In genomic region chr19:13011653-13012389, GRCh38 we compare ENCODE assay signal across 1 cellular context.
TF ChIP-seq lines count a peak whose summit lies in the region.

No MANE protein-coding gene starts in this region.

TF ChIP-seq in K562, 482 proteins besides CTCF, POLR2A, EP300 and RAD21:
- TF ChIP-seq FOXK1 (CRISPR knock-in tag; IDR thresholded peaks at IDR 0.05; ENCODE audit: borderline replicate concordance) (no peak), ZNF134 (CRISPR knock-in tag; conservative IDR thresholded peaks at IDR 0.05) (no peak), ZNF778 (CRISPR knock-in tag; IDR thresholded peaks at IDR 0.05) (no peak), CREBBP (IDR thresholded peaks at IDR 0.05; ENCODE audit: low read depth, low read length) (no peak), THRA (IDR thresholded peaks at IDR 0.05) (no peak), ZBTB7A (IDR thresholded peaks at IDR 0.05; ENCODE audit: borderline replicate concordance, control insufficient read depth, low read depth, low read length) (peak; percentile 20; the same call in 1 of the 2 replicates), KLF1 (tag; IDR thresholded peaks at IDR 0.05) (no peak), ZNF347 (CRISPR knock-in tag; IDR thresholded peaks at IDR 0.05; ENCODE audit: low read depth) (no peak), UBTF (IDR thresholded peaks at IDR 0.05; ENCODE audit: borderline replicate concordance in 1 of 2, low read depth in 2 of 2, low read length in 2 of 2) (no peak), E2F6 (IDR thresholded peaks at IDR 0.05; ENCODE audit: borderline replicate concordance in 1 of 2, extremely low read depth in 1 of 2, insufficient read depth in 1 of 2, insufficient read length in 1 of 2, low read depth in 1 of 2, low read length in 1 of 2, poor library complexity in 1 of 2, severe bottlenecking in 1 of 2) (peak; percentile 71 to 76), NR0B1 (IDR thresholded peaks at IDR 0.05; ENCODE audit: partially characterized antibody) (no peak), ZBED1 (IDR thresholded peaks at IDR 0.05) (no peak), TAF7 (tag; IDR thresholded peaks at IDR 0.05) (no peak), ZBTB33 (CRISPR knock-in tag; IDR thresholded peaks at IDR 0.05) (peak; percentile 99), DLX4 (CRISPR knock-in tag; IDR thresholded peaks at IDR 0.05) (no peak), HDAC1 (IDR thresholded peaks at IDR 0.05) (no peak), NFATC3 (IDR thresholded peaks at IDR 0.05) (no peak), ZBTB1 (CRISPR knock-in tag; IDR thresholded peaks at IDR 0.05; ENCODE audit: borderline replicate concordance, low read depth) (no peak), CBX1 (IDR thresholded peaks at IDR 0.05; ENCODE audit: low read depth) (0 out of 2 replicates have a peak, but pooled peaks have one; percentile 21), ZNF146 (CRISPR knock-in tag; IDR thresholded peaks at IDR 0.05; ENCODE audit: unreplicated experiment) (no peak), L3MBTL2 (IDR thresholded peaks at IDR 0.05) (peak; percentile 17; the same call in 1 of the 2 replicates), HNRNPL (IDR thresholded peaks at IDR 0.05; ENCODE audit: low read depth, low read length) (peak; percentile 65; the same call in 1 of the 2 replicates), POLR2G (IDR thresholded peaks at IDR 0.05; ENCODE audit: low read depth, low read length) (0 out of 2 replicates have a peak, but pooled peaks have one; percentile 18), PRPF4 (IDR thresholded peaks at IDR 0.05; ENCODE audit: insufficient read depth, low read depth, low read length, poor library complexity, severe bottlenecking) (peak; percentile 39), GATAD2A (IDR thresholded peaks at IDR 0.05) (no peak), ARHGAP35 (IDR thresholded peaks at IDR 0.05; ENCODE audit: partially characterized antibody) (no peak)
TF ChIP-seq in K562: peak in this region for 8.
